In genomic region chr10:27745719-27746363, GRCh38 we compare ENCODE assay signal across 8 cellular contexts. TPM values are rescaled to one million over a fixed set of nuclear protein-coding genes. Genes with fewer than 3 reads are reported as not detected.
DNase-seq lines count a peak whose midpoint lies in the region; ATAC-seq lines count a peak whose summit lies in the region.

A gene with protein sequence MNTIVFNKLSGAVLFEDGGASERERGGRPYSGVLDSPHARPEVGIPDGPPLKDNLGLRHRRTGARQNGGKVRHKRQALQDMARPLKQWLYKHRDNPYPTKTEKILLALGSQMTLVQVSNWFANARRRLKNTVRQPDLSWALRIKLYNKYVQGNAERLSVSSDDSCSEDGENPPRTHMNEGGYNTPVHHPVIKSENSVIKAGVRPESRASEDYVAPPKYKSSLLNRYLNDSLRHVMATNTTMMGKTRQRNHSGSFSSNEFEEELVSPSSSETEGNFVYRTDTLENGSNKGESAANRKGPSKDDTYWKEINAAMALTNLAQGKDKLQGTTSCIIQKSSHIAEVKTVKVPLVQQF (minus strand): TSS chr10:27745819. CDS start chr10:27743415, 2,404 bp downstream.

- H3K9ac ChIP-seq in mesendoderm (ENCODE audit: low read length) (peak within 1 kb of the TSS; percentile 55), subcutaneous abdominal adipose tissue (ENCODE audit: low read length in 5 of 5) (no peak within 1 kb of the TSS)

- H3K4me2 ChIP-seq in mesendoderm (ENCODE audit: low read length), result peak within 1 kb of the TSS; percentile 87

- no peak within 1 kb of the TSS for H3K4ac ChIP-seq in mesendoderm (ENCODE audit: low read depth, low read length)

- peak; percentile 74 for DNase-seq in GM03348 (ENCODE audit: low spot score)
- peak; percentile 62 to 69 for DNase-seq in SW 1271 (lab: John Stamatoyannopoulos, UW)
- peak; percentile 86 for DNase-seq in dedifferentiated amniotic fluid mesenchymal stem cell (ENCODE audit: extremely low spot score)
- peak; percentile 89 for DNase-seq in mesendoderm

- H3K27ac ChIP-seq in mesendoderm (ENCODE audit: low read depth, low read length) (no peak within 1 kb of the TSS), subcutaneous abdominal adipose tissue (ENCODE audit: low read depth, low read length) (no peak within 1 kb of the TSS)

- H3K27me3 ChIP-seq in mesendoderm (ENCODE audit: insufficient read depth, low read length, poor library complexity) (peaks cover 29% of the 10 kb centered on the region), subcutaneous abdominal adipose tissue (ENCODE audit: control insufficient read depth in 5 of 5, insufficient read depth in 4 of 5, low read length in 5 of 5) (peaks cover 21 to 57% (median 50%) of the 10 kb centered on the region in 5 donors)

- H3K36me3 ChIP-seq in mesendoderm (ENCODE audit: control insufficient read depth, insufficient read depth, low read length) (no peaks in the 10 kb centered on the region), subcutaneous abdominal adipose tissue (ENCODE audit: control insufficient read depth in 5 of 5, insufficient read depth in 5 of 5, low read length in 5 of 5) (no peaks in the 10 kb centered on the region)

- H3K18ac ChIP-seq in mesendoderm (ENCODE audit: low read length), result no peak within 1 kb of the TSS

- no peaks in the 10 kb centered on the region for H3K79me1 ChIP-seq in mesendoderm (ENCODE audit: low read length)

- peaks cover 3% of the 10 kb centered on the region for H3K4me1 ChIP-seq in mesendoderm (ENCODE audit: control insufficient read depth, low read depth, low read length)
- peaks cover 3 to 59% (median 52%) of the 10 kb centered on the region in 5 donors for H3K4me1 ChIP-seq in subcutaneous abdominal adipose tissue (ENCODE audit: control insufficient read depth in 5 of 5, insufficient read depth in 5 of 5, low read length in 5 of 5)

- H2AK5ac ChIP-seq in mesendoderm (ENCODE audit: low read length), result no peak within 1 kb of the TSS

- H2BK5ac ChIP-seq in mesendoderm (ENCODE audit: low read length), result no peak within 1 kb of the TSS

- no peak within 1 kb of the TSS for H2BK120ac ChIP-seq in mesendoderm (ENCODE audit: low read depth, low read length)

- no CpG with 5 or more reads among the region's 72 CpGs for WGBS in mesendoderm (ENCODE audit: extremely low coverage, insufficient coverage, low lambda C conversion rate)

- H4K5ac ChIP-seq in mesendoderm (ENCODE audit: low read length), result no peak within 1 kb of the TSS

- H3K79me2 ChIP-seq in mesendoderm (ENCODE audit: control insufficient read depth, insufficient read depth, low read length), result no peaks in the 10 kb centered on the region

- no peaks in the 10 kb centered on the region for H3K9me3 ChIP-seq in subcutaneous abdominal adipose tissue (ENCODE audit: control insufficient read depth in 5 of 5, low read length in 5 of 5)

- ATAC-seq in HG03520 (IDR thresholded peaks at IDR 0.05; ENCODE audit: unreplicated experiment), result no peak
- no peak for ATAC-seq in GM18909 (IDR thresholded peaks at IDR 0.05; ENCODE audit: poor library complexity, unreplicated experiment)
- ATAC-seq in GM21528 (IDR thresholded peaks at IDR 0.05; ENCODE audit: low FRiP score, unreplicated experiment), result no peak

- peak within 1 kb of the TSS; percentile 48 for H3K4me3 ChIP-seq in mesendoderm (ENCODE audit: low read length)
- peak within 1 kb of the TSS; percentile 57 to 84 (median 72) for H3K4me3 ChIP-seq in subcutaneous abdominal adipose tissue (ENCODE audit: low read depth in 1 of 5, low read length in 5 of 5)

- H3K23ac ChIP-seq in mesendoderm (ENCODE audit: low read length), result no peak within 1 kb of the TSS

- H2BK15ac ChIP-seq in mesendoderm (replicated peaks; ENCODE audit: low read depth), result no peak within 1 kb of the TSS

- peak within 1 kb of the TSS; percentile 71 for H3K56ac ChIP-seq in mesendoderm (ENCODE audit: low read length)

- no peak within 1 kb of the TSS for H4K8ac ChIP-seq in mesendoderm (ENCODE audit: low read depth, low read length)

RNA-seq across cellular contexts. Expression of the gene that starts here (rescaled TPM):
- polyA plus RNA-seq in mesendoderm (2013, experiment 1 of 2), result 1.9 TPM
- 1.8 TPM for polyA plus RNA-seq in mesendoderm (2013, experiment 2 of 2)
